In genomic region chr13:33610471-33611015, GRCh38 we compare ENCODE assay signal across 8 cellular contexts.
DNase-seq lines count a peak whose midpoint lies in the region; ATAC-seq lines count a peak whose summit lies in the region.
"Had no signal": no experiment of that assay in that cellular context is flagged by ENCODE, and none has a peak within 500 bp of the region (broad histone marks: within the 10 kb centered on the region; RNA-seq: fewer than 3 reads in every experiment).

No MANE protein-coding gene starts in this region.

- H3K36me3 Mint-ChIP-seq in activated T-cell treated with anti-CD3 and anti-CD28 coated beads, Interleukin-2, amount 50 U/mL, for 72 hours (ENCODE audit: insufficient read depth in 2 of 2), result peaks cover 0 to 2% of the 10 kb centered on the region in 2 donors
- H3K36me3 Mint-ChIP-seq: IgD-negative memory B cell had no signal

- H3K27ac Mint-ChIP-seq in activated T-cell treated with anti-CD3 and anti-CD28 coated beads, Interleukin-2, amount 50 U/mL, for 72 hours, result peak overlapping the region; percentile 65
- H3K27ac Mint-ChIP-seq: IgD-negative memory B cell had no signal

- H3K4me3 Mint-ChIP-seq in activated T-cell treated with anti-CD3 and anti-CD28 coated beads, Interleukin-2, amount 50 U/mL, for 72 hours, result peak overlapping the region; percentile 78 to 82
- H3K4me3 Mint-ChIP-seq: IgD-negative memory B cell had no signal

- H3K4me1 Mint-ChIP-seq in activated T-cell treated with anti-CD3 and anti-CD28 coated beads, Interleukin-2, amount 50 U/mL, for 72 hours (ENCODE audit: low read depth), result peaks cover 46% of the 10 kb centered on the region
- H3K4me1 Mint-ChIP-seq: IgD-negative memory B cell had no signal

- peak; percentile 92 for DNase-seq in NCI-H69 (lab: John Stamatoyannopoulos, UW)
- peak; percentile 59 to 74 for DNase-seq in activated T-cell treated with anti-CD3 and anti-CD28 coated beads, Interleukin-2, amount 50 U/mL, for 72 hours
- peak; percentile 86 for DNase-seq in Right ventricle myocardium inferior (ENCODE audit: missing footprints)
- DNase-seq in retina, result peak; percentile 79
- no peak for DNase-seq in DMS114 treated with DMSO at 0.1 percent for 48 hours (lab: John Stamatoyannopoulos, UW; ENCODE audit: unreplicated experiment)
- no peak for DNase-seq in NK-92 (lab: John Stamatoyannopoulos, UW; ENCODE audit: unreplicated experiment)

- H3K9me3 Mint-ChIP-seq in activated T-cell treated with anti-CD3 and anti-CD28 coated beads, Interleukin-2, amount 50 U/mL, for 72 hours, result peaks cover 0 to 1% of the 10 kb centered on the region in 2 donors

- H3K27me3 Mint-ChIP-seq in activated T-cell treated with anti-CD3 and anti-CD28 coated beads, Interleukin-2, amount 50 U/mL, for 72 hours (ENCODE audit: low read depth), result no peaks in the 10 kb centered on the region

- intact Hi-C loops in Right ventricle myocardium inferior (cut with DNase I), result loop anchor here (2.0 kb wide), 3 partner anchors 66 to 112 kb away; no protein-coding TSS in a partner anchor

- ATAC-seq in activated T-cell treated with anti-CD3 and anti-CD28 coated beads, Interleukin-2, amount 50 U/mL, for 72 hours (replicated peaks in 1 of 2), result peak; percentile 53 to 68
- ATAC-seq in Right ventricle myocardium inferior (peak; percentile 88), HG03354 (IDR thresholded peaks at IDR 0.05; ENCODE audit: poor library complexity, severe bottlenecking, unreplicated experiment) (no peak)

Comparison
In these comparisons a context has a peak if more than half of its experiments do, and no peak if none do; other contexts are left out.
1. DNase-seq: peak in NCI-H69 (single experiment), activated T-cell treated with anti-CD3 and anti-CD28 coated beads, Interleukin-2, amount 50 U/mL, for 72 hours (2 of 2), Right ventricle myocardium inferior (single experiment) and retina (single experiment); none in DMS114 treated with DMSO at 0.1 percent for 48 hours (single experiment) and NK-92 (single experiment).